ENCODE assay signal across 11 cellular contexts in genomic region chr13:33262997-33263396, GRCh38. TPM values are rescaled to one million over a fixed set of nuclear protein-coding genes. Genes with fewer than 3 reads are reported as not detected.
DNase-seq lines count a peak whose midpoint lies in the region; ATAC-seq and TF ChIP-seq lines count a peak whose summit lies in the region.
"Had no signal": no experiment of that assay in that cellular context is flagged by ENCODE, and none has a peak within 500 bp of the region (broad histone marks: within the 10 kb centered on the region; RNA-seq: fewer than 3 reads in every experiment).

No MANE protein-coding gene starts in this region.

- no peaks in the 10 kb centered on the region; the same call in 2 of the 3 replicates for H3K36me3 Mint-ChIP-seq in GM23338 (ENCODE audit: low read depth)
- H3K36me3 Mint-ChIP-seq: WTC11 had no signal

- WGBS in hepatocyte (ENCODE audit: low lambda C conversion rate, missing lambda C conversion rate), result 90% methylated on average over 2 of the region's 2 CpGs

- H3K4me3 Mint-ChIP-seq in GM23338, result no peak overlapping the region
- H3K4me3 Mint-ChIP-seq: WTC11 had no signal

- H3K4me3 ChIP-seq in GM23338 (no peak overlapping the region), hepatocyte (no peak overlapping the region)

- ATAC-seq in GM23338 (no peak), HG03342 (IDR thresholded peaks at IDR 0.05; ENCODE audit: unreplicated experiment) (no peak), HG03095 (IDR thresholded peaks at IDR 0.05; ENCODE audit: unreplicated experiment) (no peak), GM19467 (IDR thresholded peaks at IDR 0.05; ENCODE audit: unreplicated experiment) (no peak)
- ATAC-seq: WTC11 had no signal

- H4K20me1 ChIP-seq in GM23338 (replicated peaks; ENCODE audit: insufficient read depth), result no peaks in the 10 kb centered on the region
- H4K20me1 ChIP-seq in hepatocyte (ENCODE audit: insufficient read depth, poor library complexity, severe bottlenecking), result no peaks in the 10 kb centered on the region

- H3K4me1 ChIP-seq in GM23338 (ENCODE audit: insufficient read depth) (peaks cover 34% of the 10 kb centered on the region), hepatocyte (ENCODE audit: insufficient read depth) (peaks cover 20% of the 10 kb centered on the region)

- H3K79me2 ChIP-seq in GM23338 (replicated peaks; ENCODE audit: insufficient read depth) (no peaks in the 10 kb centered on the region), hepatocyte (peaks cover 47% of the 10 kb centered on the region)

- H3K27me3 ChIP-seq in GM23338 (ENCODE audit: insufficient read depth) (no peaks in the 10 kb centered on the region), hepatocyte (no peaks in the 10 kb centered on the region)

- H3K9me2 ChIP-seq in GM23338 (ENCODE audit: insufficient read depth) (peaks cover 10% of the 10 kb centered on the region; the same call in 1 of the 2 replicates), hepatocyte (replicated peaks; ENCODE audit: insufficient read depth) (no peaks in the 10 kb centered on the region)

- H3K36me3 ChIP-seq in GM23338 (ENCODE audit: insufficient read depth), result no peaks in the 10 kb centered on the region
- H3K36me3 ChIP-seq in hepatocyte (replicated peaks; ENCODE audit: insufficient read depth, low read depth), result no peaks in the 10 kb centered on the region

- no peaks in the 10 kb centered on the region for H3F3A ChIP-seq in GM23338 (replicated peaks; ENCODE audit: low read depth)

- H3K27ac ChIP-seq in GM23338 (ENCODE audit: low read depth), result no peak overlapping the region
- H3K27ac ChIP-seq in hepatocyte, result peak overlapping the region; percentile 75

- H3K9me3 ChIP-seq in hepatocyte (ENCODE audit: low read depth), result no peaks in the 10 kb centered on the region

- 0 out of 4 replicates have a peak, but pooled peaks of 1 of the 2 experiments have one; percentile 12 for TF ChIP-seq CTCF in GM23338 (conservative IDR thresholded peaks at IDR 0.05; ENCODE audit: low read depth in 2 of 2)
- TF ChIP-seq CTCF in hepatocyte (IDR thresholded peaks at IDR 0.05; ENCODE audit: poor library complexity), result no peak

- DNase-seq in A172 (ENCODE audit: low spot score), result peak; percentile 52
- no peak for DNase-seq in GM23338 (ENCODE audit: low spot score)
- DNase-seq in SW480 (ENCODE audit: low spot score), result peak; percentile 26
- no peak for DNase-seq in hepatocyte (ENCODE audit: low spot score)
- DNase-seq in H4 (ENCODE audit: low spot score), result no peak
- DNase-seq: NCI-H2107; stimulated activated CD8-positive, alpha-beta memory T cell treated with anti-CD3 and anti-CD28 coated beads, Interleukin-4, amount 100 ng/mL, for 48 hours had no signal

- 0 out of 2 replicates have a peak overlapping the region, but pooled peaks have one; percentile 42 for H3K27ac Mint-ChIP-seq in GM23338
- H3K27ac Mint-ChIP-seq: WTC11 had no signal

- H3K4me2 ChIP-seq in GM23338 (no peak overlapping the region), hepatocyte (no peak overlapping the region)

- peaks cover 58% of the 10 kb centered on the region for H3K4me1 Mint-ChIP-seq in GM23338

- no peaks in the 10 kb centered on the region for H3K27me3 Mint-ChIP-seq in GM23338 (ENCODE audit: insufficient read depth, low read depth, poor library complexity)

- H2AFZ ChIP-seq in GM23338, result no peak overlapping the region
- no peak overlapping the region for H2AFZ ChIP-seq in hepatocyte

- H3K9me3 Mint-ChIP-seq in GM23338, result no peaks in the 10 kb centered on the region
- H3K9me3 Mint-ChIP-seq: WTC11 had no signal

TF ChIP-seq in GM23338, 12 proteins besides CTCF, POLR2A, EP300 and RAD21 (continues in another document):
- TF ChIP-seq STAT1 (IDR thresholded peaks at IDR 0.05; ENCODE audit: unreplicated experiment) (no peak), REST (IDR thresholded peaks at IDR 0.05; ENCODE audit: unreplicated experiment) (no peak), POLR2AphosphoS5 (IDR thresholded peaks at IDR 0.05; ENCODE audit: low read depth) (no peak), JUNB (IDR thresholded peaks at IDR 0.05; ENCODE audit: unreplicated experiment) (no peak)
- TF ChIP-seq, protein P1, sequence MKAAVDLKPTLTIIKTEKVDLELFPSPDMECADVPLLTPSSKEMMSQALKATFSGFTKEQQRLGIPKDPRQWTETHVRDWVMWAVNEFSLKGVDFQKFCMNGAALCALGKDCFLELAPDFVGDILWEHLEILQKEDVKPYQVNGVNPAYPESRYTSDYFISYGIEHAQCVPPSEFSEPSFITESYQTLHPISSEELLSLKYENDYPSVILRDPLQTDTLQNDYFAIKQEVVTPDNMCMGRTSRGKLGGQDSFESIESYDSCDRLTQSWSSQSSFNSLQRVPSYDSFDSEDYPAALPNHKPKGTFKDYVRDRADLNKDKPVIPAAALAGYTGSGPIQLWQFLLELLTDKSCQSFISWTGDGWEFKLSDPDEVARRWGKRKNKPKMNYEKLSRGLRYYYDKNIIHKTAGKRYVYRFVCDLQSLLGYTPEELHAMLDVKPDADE (IDR thresholded peaks at IDR 0.05), result no peak

RNA-seq across cellular contexts. Expression of gene STARD13, which starts 22.6 kb away (rescaled TPM):
- 8.3 and 9.0 TPM in 2 replicates for total RNA-seq in A172 (2014; rRNA removed; shearing (Covaris generic))
- 2.9 and 5.2 TPM in 2 replicates for total RNA-seq in GM23338 (2014; rRNA removed; shearing (Covaris generic))
- 0.99 and 3.2 TPM in 2 replicates for polyA plus RNA-seq in GM23338 (2016; fragmentation: Nextera tagmentation; extraction: Ambion mirVana)
- 7.9 and 13.5 TPM in 2 replicates for total RNA-seq in hepatocyte
- polyA plus RNA-seq in hepatocyte, result 5.4 and 8.8 TPM in 2 replicates
- 1.6 and 1.8 TPM in 2 replicates for total RNA-seq in H4 (2014; rRNA removed; shearing (Covaris generic))

Comparison
In these comparisons a context has a peak if more than half of its experiments do, and no peak if none do; other contexts are left out.
1. DNase-seq: peak in A172 (single experiment) and SW480 (single experiment); none in GM23338 (single experiment), hepatocyte (single experiment) and H4 (single experiment).